In genomic region chr17:74957935-74958549, GRCh38 we compare ENCODE assay signal across 9 cellular contexts. TPM values are rescaled to one million over a fixed set of nuclear protein-coding genes. Genes with fewer than 3 reads are reported as not detected.
A peak's percentile ranks its signal among the peaks of the same experiment; 100 is the strongest.
DNase-seq lines count a peak whose midpoint lies in the region; ATAC-seq and TF ChIP-seq lines count a peak whose summit lies in the region.
"Had no signal": no experiment of that assay in that cellular context is flagged by ENCODE, and none has a peak within 500 bp of the region (broad histone marks: within the 10 kb centered on the region; RNA-seq: fewer than 3 reads in every experiment).

No MANE protein-coding gene starts in this region.

- H3K27ac ChIP-seq in H9 (ENCODE audit: insufficient read length, low read depth, low read length) (no peak overlapping the region), OCI-LY1 (ENCODE audit: low read depth, low read length, poor library complexity, severe bottlenecking) (no peak overlapping the region)
- H3K27ac ChIP-seq in naive thymus-derived CD4-positive, alpha-beta T cell (ENCODE audit: low read depth, low read length) = no peak overlapping the region

- POLR2A ChIA-PET in naive thymus-derived CD4-positive, alpha-beta T cell (lab: Charles Lee) = interaction anchor here (0.6 to 1.1 kb wide), 3 partner anchors 16 to 155 kb away, joined by 3 to 4 read pairs (median 3); no protein-coding TSS in a partner anchor

- no peak overlapping the region for H2AFZ ChIP-seq in H9 (ENCODE audit: low read length)
- H2AFZ ChIP-seq in OCI-LY1 (ENCODE audit: low read length) = no peak overlapping the region

- H3K9me2 ChIP-seq in OCI-LY1 (ENCODE audit: low read depth, low read length) = no peaks in the 10 kb centered on the region

- H3K9me3 ChIP-seq in BE2C (no peaks in the 10 kb centered on the region), H9 (ENCODE audit: control insufficient read depth, low read depth, low read length) (no peaks in the 10 kb centered on the region), OCI-LY1 (ENCODE audit: low read length) (no peaks in the 10 kb centered on the region)
- no peaks in the 10 kb centered on the region for H3K9me3 ChIP-seq in naive thymus-derived CD4-positive, alpha-beta T cell (ENCODE audit: control insufficient read depth in 2 of 3, low read length in 3 of 3)

- H3K4me1 Mint-ChIP-seq in H9 (peaks cover 6 to 16% of the 10 kb centered on the region in 2 experiments), endothelial cell (ENCODE audit: unreplicated experiment) (no peaks in the 10 kb centered on the region)
- H3K4me1 Mint-ChIP-seq in naive thymus-derived CD4-positive, alpha-beta T cell = peaks cover 0 to 8% (median 4%) of the 10 kb centered on the region in 7 donors
- H3K4me1 Mint-ChIP-seq in stimulated activated memory B cell treated with anti-CD40 and anti-IgM and Interleukin-4, amounts not matched to agents 10 μg/mL and 1 μg/mL and 100 μg/mL, for 72 hours = peaks cover 14% of the 10 kb centered on the region

- intact Hi-C loops in naive thymus-derived CD4-positive, alpha-beta T cell (cut with micrococcal nuclease) = loop anchor here (1.0 to 5.0 kb wide), 5 partner anchors 35 to 301 kb away; partner anchors contain the start of gene USH1G (in 2 of the 2)

- no peak overlapping the region for H3K56ac ChIP-seq in H9 (ENCODE audit: insufficient read length, low read depth, low read length)

- DNase-seq in BE2C = peak; percentile 88
- DNase-seq in H9 = peak; percentile 93
- peak; percentile 59 to 91 (median 78) for DNase-seq in activated CD8-positive, alpha-beta memory T cell treated with anti-CD3 and anti-CD28 coated beads for 48 hours (ENCODE audit: low read depth in 2 of 3, low spot score in 2 of 3)
- DNase-seq in endothelial cell (ENCODE audit: low spot score) = peak; percentile 95
- DNase-seq in naive thymus-derived CD4-positive, alpha-beta T cell = peak; percentile 54 to 85 (median 70)
- DNase-seq in amniotic stem cell (lab: John Stamatoyannopoulos, UW) = no peak

- peak; percentile 76 for ATAC-seq in naive thymus-derived CD4-positive, alpha-beta T cell
- peak; percentile 46 for ATAC-seq in stimulated activated memory B cell treated with anti-CD40 and anti-IgM and Interleukin-4, amounts not matched to agents 10 μg/mL and 1 μg/mL and 100 μg/mL, for 72 hours

- H3K23me2 ChIP-seq in H9 (ENCODE audit: insufficient read length, low read depth, low read length, poor library complexity, severe bottlenecking) = no peaks in the 10 kb centered on the region

- H2BK5ac ChIP-seq in H9 (ENCODE audit: insufficient read length, low read length) = no peak overlapping the region

- H3K9me3 Mint-ChIP-seq in H9 (peaks cover 0 to 2% of the 10 kb centered on the region in 2 experiments; a peak in 1 of 5 replicates), endothelial cell (ENCODE audit: unreplicated experiment) (no peaks in the 10 kb centered on the region)
- no peaks in the 10 kb centered on the region for H3K9me3 Mint-ChIP-seq in naive thymus-derived CD4-positive, alpha-beta T cell
- H3K9me3 Mint-ChIP-seq in stimulated activated memory B cell treated with anti-CD40 and anti-IgM and Interleukin-4, amounts not matched to agents 10 μg/mL and 1 μg/mL and 100 μg/mL, for 72 hours = no peaks in the 10 kb centered on the region

- H3K4me3 ChIP-seq in BE2C (ENCODE audit: low read depth, low read length) (no peak overlapping the region), OCI-LY1 (ENCODE audit: low read depth, low read length, poor library complexity, severe bottlenecking) (no peak overlapping the region)
- no peak overlapping the region for H3K4me3 ChIP-seq in naive thymus-derived CD4-positive, alpha-beta T cell (ENCODE audit: low read length)

- H3K79me1 ChIP-seq in H9 (ENCODE audit: insufficient read depth, low read depth, low read length, poor library complexity, severe bottlenecking) = no peaks in the 10 kb centered on the region

- H3K4me1 ChIP-seq in BE2C (no peaks in the 10 kb centered on the region), H9 (ENCODE audit: insufficient read depth, low read length) (no peaks in the 10 kb centered on the region), OCI-LY1 (ENCODE audit: insufficient read depth, low read length, severe bottlenecking) (peaks cover 3% of the 10 kb centered on the region)
- H3K4me1 ChIP-seq in naive thymus-derived CD4-positive, alpha-beta T cell (ENCODE audit: control insufficient read depth in 2 of 2, insufficient read depth in 2 of 2, low read length in 2 of 2) = peaks cover 0 to 4% of the 10 kb centered on the region in 2 donors

- H4K5ac ChIP-seq in H9 (ENCODE audit: insufficient read length, low read depth, low read length) = no peak overlapping the region

- H3K27me3 Mint-ChIP-seq in H9 (ENCODE audit: low read depth) = peaks cover 32% of the 10 kb centered on the region
- H3K27me3 Mint-ChIP-seq in endothelial cell (ENCODE audit: unreplicated experiment) = peaks cover 14% of the 10 kb centered on the region
- peaks cover 0 to 6% (median 0%) of the 10 kb centered on the region in 5 donors for H3K27me3 Mint-ChIP-seq in naive thymus-derived CD4-positive, alpha-beta T cell
- peaks cover 10% of the 10 kb centered on the region for H3K27me3 Mint-ChIP-seq in stimulated activated memory B cell treated with anti-CD40 and anti-IgM and Interleukin-4, amounts not matched to agents 10 μg/mL and 1 μg/mL and 100 μg/mL, for 72 hours

- H3K27ac Mint-ChIP-seq in H9 (no peak overlapping the region), endothelial cell (ENCODE audit: unreplicated experiment) (no peak overlapping the region)
- H3K27ac Mint-ChIP-seq in naive thymus-derived CD4-positive, alpha-beta T cell = no peak overlapping the region
- H3K27ac Mint-ChIP-seq in stimulated activated memory B cell treated with anti-CD40 and anti-IgM and Interleukin-4, amounts not matched to agents 10 μg/mL and 1 μg/mL and 100 μg/mL, for 72 hours = no peak overlapping the region

- H3K4me3 Mint-ChIP-seq in H9 (no peak overlapping the region), endothelial cell (ENCODE audit: unreplicated experiment) (no peak overlapping the region)
- H3K4me3 Mint-ChIP-seq in naive thymus-derived CD4-positive, alpha-beta T cell = no peak overlapping the region
- no peak overlapping the region for H3K4me3 Mint-ChIP-seq in stimulated activated memory B cell treated with anti-CD40 and anti-IgM and Interleukin-4, amounts not matched to agents 10 μg/mL and 1 μg/mL and 100 μg/mL, for 72 hours

- no peak overlapping the region for H3K18ac ChIP-seq in H9 (ENCODE audit: insufficient read length, low read depth, low read length)

- no peak overlapping the region for H4K8ac ChIP-seq in H9 (replicated peaks; ENCODE audit: insufficient read length, low read depth, low read length)

- no peak overlapping the region for H3K23ac ChIP-seq in H9 (ENCODE audit: insufficient read length, low read depth, low read length)

- no peaks in the 10 kb centered on the region for H3K36me3 ChIP-seq in BE2C
- H3K36me3 ChIP-seq in OCI-LY1 (ENCODE audit: insufficient read depth, low read length) = no peaks in the 10 kb centered on the region
- no peaks in the 10 kb centered on the region for H3K36me3 ChIP-seq in naive thymus-derived CD4-positive, alpha-beta T cell (ENCODE audit: control insufficient read depth in 2 of 3, insufficient read depth in 3 of 3, low read length in 3 of 3)

- peak; percentile 96 for TF ChIP-seq CTCF in BE2C (IDR thresholded peaks at IDR 0.05; ENCODE audit: low read depth, low read length)
- peak; percentile 97; the same call in 2 of the 3 replicates for TF ChIP-seq CTCF in H9 (conservative IDR thresholded peaks at IDR 0.05)
- peak; percentile 87 for TF ChIP-seq CTCF in OCI-LY1 (IDR thresholded peaks at IDR 0.05; ENCODE audit: low read length)
- peak; percentile 98 for TF ChIP-seq CTCF in endothelial cell (IDR thresholded peaks at IDR 0.05; ENCODE audit: unreplicated experiment)

- H3K4me2 ChIP-seq in H9 (ENCODE audit: insufficient read depth, insufficient read length, low read length) = no peak overlapping the region
- no peak overlapping the region for H3K4me2 ChIP-seq in OCI-LY1 (ENCODE audit: low read length)

- no peaks in the 10 kb centered on the region for H3F3A ChIP-seq in OCI-LY1 (ENCODE audit: insufficient read depth, low read length)

- CTCF ChIA-PET in naive thymus-derived CD4-positive, alpha-beta T cell (lab: Charles Lee) = interaction anchor here (0.5 to 2.0 kb wide), 12 partner anchors 12 to 788 kb away, joined by 3 to 11 read pairs (median 4); partner anchors contain the start of genes OTOP2 and USH1G

- H3K27me3 ChIP-seq in BE2C (no peaks in the 10 kb centered on the region), H9 (ENCODE audit: insufficient read depth, low read length) (no peaks in the 10 kb centered on the region), OCI-LY1 (ENCODE audit: insufficient read depth, low read length) (no peaks in the 10 kb centered on the region)
- no peaks in the 10 kb centered on the region for H3K27me3 ChIP-seq in naive thymus-derived CD4-positive, alpha-beta T cell (ENCODE audit: control insufficient read depth in 2 of 2, insufficient read depth in 2 of 2, low read length in 2 of 2)

- H2BK12ac ChIP-seq in H9 (ENCODE audit: insufficient read length, low read depth, low read length) = no peak overlapping the region

- H2AK5ac ChIP-seq in H9 (ENCODE audit: insufficient read length, low read length) = no peak overlapping the region

- H3K79me2 ChIP-seq in H9 (ENCODE audit: insufficient read depth, low read length) = no peaks in the 10 kb centered on the region
- H3K79me2 ChIP-seq in OCI-LY1 (ENCODE audit: insufficient read depth, low read length) = no peaks in the 10 kb centered on the region

- no peak overlapping the region for H3K4ac ChIP-seq in H9 (ENCODE audit: low read depth, low read length)

- H3T11ph ChIP-seq in H9 (ENCODE audit: low read length) = no peak overlapping the region

- H3K9ac ChIP-seq in H9 (ENCODE audit: extremely low read depth, insufficient read length, low read length) = no peak overlapping the region
- H3K9ac ChIP-seq in OCI-LY1 (ENCODE audit: low read length) = no peak overlapping the region

- H3K36me3 Mint-ChIP-seq in H9 (ENCODE audit: insufficient read depth in 1 of 3, low read depth in 3 of 3) (peaks cover 0 to 2% (median 0%) of the 10 kb centered on the region in 3 experiments; a peak in 2 of 7 replicates), endothelial cell (ENCODE audit: low read depth, unreplicated experiment) (peaks cover 25% of the 10 kb centered on the region)
- peaks cover 0 to 4% (median 0%) of the 10 kb centered on the region in 5 donors for H3K36me3 Mint-ChIP-seq in naive thymus-derived CD4-positive, alpha-beta T cell
- no peaks in the 10 kb centered on the region for H3K36me3 Mint-ChIP-seq in stimulated activated memory B cell treated with anti-CD40 and anti-IgM and Interleukin-4, amounts not matched to agents 10 μg/mL and 1 μg/mL and 100 μg/mL, for 72 hours

- no peak overlapping the region for H4K91ac ChIP-seq in H9 (ENCODE audit: insufficient read length, low read depth, low read length)

- no peak overlapping the region for H2BK120ac ChIP-seq in H9 (ENCODE audit: low read depth, low read length, poor library complexity, severe bottlenecking)

- no peak overlapping the region for H2BK20ac ChIP-seq in H9 (ENCODE audit: low read depth, low read length, poor library complexity, severe bottlenecking)

- H2BK15ac ChIP-seq in H9 (ENCODE audit: low read depth, low read length) = no peak overlapping the region

- H3K14ac ChIP-seq in H9 (ENCODE audit: insufficient read depth, low read length) = no peak overlapping the region

- H4K20me1 ChIP-seq in H9 (ENCODE audit: control insufficient read depth, insufficient read depth, insufficient read length) (no peaks in the 10 kb centered on the region), OCI-LY1 (ENCODE audit: insufficient read depth, low read length) (no peaks in the 10 kb centered on the region)

- no CpG with 5 or more reads among the region's 26 CpGs for WGBS in H9 (ENCODE audit: extremely low coverage, insufficient read length, low lambda C conversion rate)

RNA-seq across cellular contexts. Expression of gene HID1, which starts 14.5 kb away (rescaled TPM):
- 5.9 TPM for polyA plus RNA-seq in BE2C (2012; ENCODE audit: insufficient read depth, insufficient read length, low read depth)
- total RNA-seq in H9 (2021) (12.7 and 13.9 TPM in 2 replicates), endothelial cell (ENCODE audit: unreplicated experiment) (157 TPM)
- 10 to 100 TPM in 4 of 5 experiments, under 1 TPM in 1; 0.60 to 25.2 (median 14.8) TPM for total RNA-seq in naive thymus-derived CD4-positive, alpha-beta T cell
- polyA plus RNA-seq in naive thymus-derived CD4-positive, alpha-beta T cell = 1 to 10 TPM; 4.8 to 7.0 TPM

RNA-seq across cellular contexts. Expression of gene OTOP3, which starts 22.3 kb away (rescaled TPM):
- polyA plus RNA-seq in BE2C (2012; ENCODE audit: insufficient read depth, insufficient read length, low read depth) = not detected
- total RNA-seq in H9 (2021) (not detected in 2 replicates), endothelial cell (ENCODE audit: unreplicated experiment) (not detected)
- total RNA-seq in naive thymus-derived CD4-positive, alpha-beta T cell = not detected
- polyA plus RNA-seq in naive thymus-derived CD4-positive, alpha-beta T cell = not detected
- total RNA-seq: temporal lobe had no signal

RNA-seq across cellular contexts. Expression of gene CDR2L, which starts 29.4 kb away (rescaled TPM):
- 12.8 TPM for polyA plus RNA-seq in BE2C (2012; ENCODE audit: insufficient read depth, insufficient read length, low read depth)
- total RNA-seq in H9 (2021) (23.3 and 24.0 TPM in 2 replicates), endothelial cell (ENCODE audit: unreplicated experiment) (33.2 TPM)
- total RNA-seq in naive thymus-derived CD4-positive, alpha-beta T cell = under 1 TPM in 3 of 5 experiments, not detected in 2; 0.08 to 0.17 (median 0.16) TPM
- polyA plus RNA-seq in naive thymus-derived CD4-positive, alpha-beta T cell = not detected

RNA-seq across cellular contexts. Expression of gene OTOP2, which starts 34.0 kb away (rescaled TPM):
- polyA plus RNA-seq in BE2C (2012; ENCODE audit: insufficient read depth, insufficient read length, low read depth) = not detected
- total RNA-seq in H9 (2021) (0.11 TPM in 1 of 2 replicates, not detected in the other), endothelial cell (ENCODE audit: unreplicated experiment) (not detected)
- total RNA-seq in naive thymus-derived CD4-positive, alpha-beta T cell = not detected
- not detected for polyA plus RNA-seq in naive thymus-derived CD4-positive, alpha-beta T cell
- total RNA-seq: temporal lobe had no signal

RNA-seq across cellular contexts. Expression of gene USH1G, which starts 35.0 kb away (rescaled TPM):
- polyA plus RNA-seq in BE2C (2012; ENCODE audit: insufficient read depth, insufficient read length, low read depth) = not detected
- total RNA-seq in H9 (2021) (2.5 and 2.7 TPM in 2 replicates), endothelial cell (ENCODE audit: unreplicated experiment) (0.18 TPM)
- not detected for total RNA-seq in naive thymus-derived CD4-positive, alpha-beta T cell
- polyA plus RNA-seq in naive thymus-derived CD4-positive, alpha-beta T cell = not detected

Comparison
In these comparisons a context has a peak if more than half of its experiments do, and no peak if none do; other contexts are left out.
1. RNA of gene CDR2L, which starts 29.4 kb away (total RNA-seq): 33.2 TPM in endothelial cell (single experiment) and 23.3 to 24.0 TPM in H9; 0.08 to 0.17 TPM in naive thymus-derived CD4-positive, alpha-beta T cell; every median in the first group is over 10 times any median in the second.
2. Peak in every context shown above with its lines, with median percentiles within 50 percentile points of each other: CTCF ChIP-seq.